Comparison of ENCODE assay signal across 9 cellular contexts in genomic region chr13:69935043-69935442, GRCh38.
A peak's percentile ranks its signal among the peaks of the same experiment; 100 is the strongest.
DNase-seq lines count a peak whose midpoint lies in the region; FAIRE-seq and TF ChIP-seq lines count a peak whose summit lies in the region.
"Had no signal": no experiment of that assay in that cellular context is flagged by ENCODE, and none has a peak within 500 bp of the region (broad histone marks: within the 10 kb centered on the region; RNA-seq: fewer than 3 reads in every experiment).

No MANE protein-coding gene starts in this region.

- FAIRE-seq in HTR-8/SVneo (lab: Jason Lieb, UNC), result no peak
- FAIRE-seq: islet of Langerhans had no signal

- TF ChIP-seq CTCF in GM10266 (IDR thresholded peaks at IDR 0.05; ENCODE audit: control insufficient read depth, insufficient read depth, low read depth, missing control alignments) (peak; percentile 31), epithelial cell of esophagus (IDR thresholded peaks at IDR 0.05; ENCODE audit: insufficient read depth, low read depth, low read length, missing control alignments) (peak; percentile 69)

- H3K4me3 ChIP-seq in MG63 (no peak overlapping the region), epithelial cell of esophagus (ENCODE audit: low read length) (no peak overlapping the region)

- no peaks in the 10 kb centered on the region for H3K27me3 ChIP-seq in MG63

- no peaks in the 10 kb centered on the region for H3K36me3 ChIP-seq in MG63

- H3K9me3 ChIP-seq in MG63, result no peaks in the 10 kb centered on the region

- DNase-seq in GM10266 (ENCODE audit: extremely low spot score) (no peak), H4 (ENCODE audit: low spot score) (peak; percentile 39), MG63 (peak; percentile 7), epithelial cell of esophagus (ENCODE audit: low read depth) (peak; percentile 71), HTR-8/SVneo (ENCODE audit: insufficient read length, low spot score) (no peak), GM19240 (ENCODE audit: insufficient read length, low spot score) (no peak)
- no peak for DNase-seq in stimulated activated CD4-positive, alpha-beta T cell treated with anti-CD3 and anti-CD28 coated beads, Interleukin-15, amount 100 ng/mL, for 24 hours
- no peak for DNase-seq in activated CD8-positive, alpha-beta memory T cell treated with anti-CD3 and anti-CD28 coated beads for 24 hours

Comparison
In these comparisons a context has a peak if more than half of its experiments do, and no peak if none do; other contexts are left out.
1. DNase-seq: peak in H4 (single experiment), MG63 (single experiment) and epithelial cell of esophagus (single experiment); none in GM10266 (single experiment), stimulated activated CD4-positive, alpha-beta T cell treated with anti-CD3 and anti-CD28 coated beads, Interleukin-15, amount 100 ng/mL, for 24 hours (single experiment), activated CD8-positive, alpha-beta memory T cell treated with anti-CD3 and anti-CD28 coated beads for 24 hours (single experiment), HTR-8/SVneo (single experiment) and GM19240 (single experiment).